8 cellular contexts compared by ENCODE assay signal in genomic region chr16:4801962-4802658, GRCh38. TPM values are rescaled to one million over a fixed set of nuclear protein-coding genes. Genes with fewer than 3 reads are reported as not detected.
DNase-seq lines count a peak whose midpoint lies in the region; ATAC-seq and TF ChIP-seq lines count a peak whose summit lies in the region.

TSS of gene ROGDI (minus strand) at chr16:4802633. CDS start at chr16:4802571, 62 bp downstream.

- H3K9me2 ChIP-seq in hepatocyte (replicated peaks; ENCODE audit: insufficient read depth), result no peaks in the 10 kb centered on the region

- H3K9me3 ChIP-seq in T-helper 17 cell (ENCODE audit: control insufficient read depth, low read length, poor library complexity, severe bottlenecking) (no peaks in the 10 kb centered on the region), ascending aorta (no peaks in the 10 kb centered on the region), hepatocyte (ENCODE audit: low read depth) (no peaks in the 10 kb centered on the region)

- in situ Hi-C loops in GM13976 (cut with MboI; ENCODE audit: low sequenced_read_pairs, unreplicated experiment), result no loop called here

- H3K36me3 ChIP-seq in ascending aorta (peaks cover 19 to 36% of the 10 kb centered on the region in 2 donors), hepatocyte (replicated peaks; ENCODE audit: insufficient read depth, low read depth) (no peaks in the 10 kb centered on the region)

- peak within 1 kb of the TSS; percentile 91 for H3K4me2 ChIP-seq in hepatocyte

- H4K20me1 ChIP-seq in hepatocyte (ENCODE audit: insufficient read depth, poor library complexity, severe bottlenecking), result no peaks in the 10 kb centered on the region

- H3K36me3 Mint-ChIP-seq in T-helper 17 cell (ENCODE audit: low read depth), result no peaks in the 10 kb centered on the region

- H3K79me2 ChIP-seq in hepatocyte, result peaks cover 3% of the 10 kb centered on the region

- ATAC-seq in HG02763 (IDR thresholded peaks at IDR 0.05; ENCODE audit: unreplicated experiment) (peak; percentile 42), T-helper 17 cell (peak; percentile 78)

- H3K4me3 ChIP-seq in ascending aorta, result peak within 1 kb of the TSS; percentile 74 to 78
- peak within 1 kb of the TSS; percentile 84 for H3K4me3 ChIP-seq in hepatocyte

- H3K4me1 ChIP-seq in ascending aorta (peaks cover 4 to 9% of the 10 kb centered on the region in 2 donors), hepatocyte (ENCODE audit: insufficient read depth) (peaks cover 21% of the 10 kb centered on the region)

- 2% methylated on average over 45 of the region's 70 CpGs for WGBS in hepatocyte (ENCODE audit: low lambda C conversion rate, missing lambda C conversion rate)

- intact Hi-C loops in ascending aorta (cut with DNase I), result loop anchor here (1.0 to 2.0 kb wide), 4 partner anchors 33 to 155 kb away; partner anchors contain the start of genes ANKS3, DNAAF8, GLYR1 and UBN1

- H3K27me3 ChIP-seq in ascending aorta (no peaks in the 10 kb centered on the region), hepatocyte (no peaks in the 10 kb centered on the region)

- TF ChIP-seq CTCF in GM13976 (IDR thresholded peaks at IDR 0.05; ENCODE audit: borderline replicate concordance, control extremely low read depth, extremely low read depth, insufficient read depth, missing control alignments), result no peak
- peak in 1 of 3 experiments; percentile 5 for TF ChIP-seq CTCF in ascending aorta (IDR thresholded peaks at IDR 0.05)
- no peak for TF ChIP-seq CTCF in hepatocyte (IDR thresholded peaks at IDR 0.05; ENCODE audit: poor library complexity)

- H3K4me1 Mint-ChIP-seq in T-helper 17 cell, result peaks cover 7% of the 10 kb centered on the region

- DNase-seq in GM13976 (ENCODE audit: low spot score) (peak; percentile 86), NCI-H128 (lab: John Stamatoyannopoulos, UW; ENCODE audit: unreplicated experiment) (peak; percentile 34), T-helper 17 cell (peak; percentile 77 to 87 (median 84)), ascending aorta (ENCODE audit: low spot score in 2 of 2) (peak; percentile 46 to 87), hepatocyte (ENCODE audit: low spot score) (peak; percentile 89), retina (peak; percentile 78), cortex of kidney (lab: John Stamatoyannopoulos, UW) (no peak)

- peak within 1 kb of the TSS; percentile 69 for H2AFZ ChIP-seq in hepatocyte

- H3K27ac ChIP-seq in ascending aorta (peak within 1 kb of the TSS; percentile 67 to 69), hepatocyte (peak within 1 kb of the TSS; percentile 87)

- peak within 1 kb of the TSS; percentile 90 for H3K4me3 Mint-ChIP-seq in T-helper 17 cell

- peak within 1 kb of the TSS; percentile 87 for H3K27ac Mint-ChIP-seq in T-helper 17 cell

- H3K27me3 Mint-ChIP-seq in T-helper 17 cell, result no peaks in the 10 kb centered on the region

RNA-seq across cellular contexts. Expression of gene ROGDI, which starts in this region (rescaled TPM):
- total RNA-seq in T-helper 17 cell, result 10 to 100 TPM; 15.0 to 21.2 TPM
- total RNA-seq in ascending aorta, result 10.5 TPM
- 21.2 and 29.1 TPM in 2 replicates for total RNA-seq in hepatocyte
- 48.2 and 49.5 TPM in 2 replicates for polyA plus RNA-seq in hepatocyte
